ENCODE assay signal across 14 cellular contexts in genomic region chr12:92556622-92557421, GRCh38.
DNase-seq lines count a peak whose midpoint lies in the region; ATAC-seq and TF ChIP-seq lines count a peak whose summit lies in the region.
"Had no signal": no experiment of that assay in that cellular context is flagged by ENCODE, and none has a peak within 500 bp of the region (broad histone marks: within the 10 kb centered on the region; RNA-seq: fewer than 3 reads in every experiment).

No MANE protein-coding gene starts in this region.

- no peak for DNase-seq in stimulated activated naive CD8-positive, alpha-beta T cell treated with anti-CD3 and anti-CD28 coated beads, Interleukin-15, Interleukin-2, amounts not matched to agents 100 U/mL and 50 U/mL, for 24 hours
- DNase-seq in activated naive CD8-positive, alpha-beta T cell treated with anti-CD3 and anti-CD28 coated beads for 36 hours = no peak
- DNase-seq in heart right ventricle (no peak), germinal center (ENCODE audit: low spot score) (no peak), PC-9 (no peak), H7 (no peak)
- DNase-seq: activated CD4-positive, alpha-beta T cell treated with anti-CD3 and anti-CD28 coated beads for 1 hour; anterior cingulate cortex; NCI-H187 had no signal

- intact Hi-C loops in heart right ventricle (cut with DNase I) = loop anchor here in 3 of 10 donors (5.0 to 10.0 kb wide), 3 partner anchors 50 to 410 kb away; partner anchors contain the start of gene BTG1 (in 1 of the 3)
- intact Hi-C loops in PC-9 (cut with micrococcal nuclease; ENCODE audit: unreplicated experiment) = no loop called here

- H3K27ac ChIP-seq in heart right ventricle = peak overlapping the region in 1 of 10 donors; percentile 78
- H3K27ac ChIP-seq in PC-9 = no peak overlapping the region

- H3K9me3 ChIP-seq in heart right ventricle (no peaks in the 10 kb centered on the region), PC-9 (ENCODE audit: insufficient read depth, low read depth) (no peaks in the 10 kb centered on the region)

- H3K4me2 ChIP-seq in PC-9 = no peak overlapping the region
- H3K4me2 ChIP-seq: GM23338 had no signal

- H4K20me1 ChIP-seq in PC-9 (ENCODE audit: insufficient read depth) = no peaks in the 10 kb centered on the region

- H3K27ac Mint-ChIP-seq in stimulated activated naive CD8-positive, alpha-beta T cell treated with anti-CD3 and anti-CD28 coated beads, Interleukin-15, Interleukin-2, amounts not matched to agents 100 ng/mL and 50 ng/mL, for 24 hours = peak overlapping the region; percentile 93
- H3K27ac Mint-ChIP-seq in activated naive CD8-positive, alpha-beta T cell treated with anti-CD3 and anti-CD28 coated beads for 36 hours = peak overlapping the region; percentile 86
- H3K27ac Mint-ChIP-seq: GM23338 had no signal

- no peak overlapping the region for H2AFZ ChIP-seq in PC-9
- H2AFZ ChIP-seq: GM23338 had no signal

- no peaks in the 10 kb centered on the region for H3K9me2 ChIP-seq in PC-9 (ENCODE audit: insufficient read depth)

- H3K36me3 ChIP-seq in heart right ventricle (no peaks in the 10 kb centered on the region), PC-9 (ENCODE audit: low read depth) (no peaks in the 10 kb centered on the region), H7 (replicated peaks; ENCODE audit: control insufficient read depth, insufficient read depth, low read length) (no peaks in the 10 kb centered on the region)

- H3K4me3 ChIP-seq in heart right ventricle = no peak overlapping the region
- no peak overlapping the region for H3K4me3 ChIP-seq in PC-9
- no peak overlapping the region for H3K4me3 ChIP-seq in H7 (ENCODE audit: insufficient read depth, low read depth, low read length)
- H3K4me3 ChIP-seq: GM23338 had no signal

- TF ChIP-seq CTCF in heart right ventricle (IDR thresholded peaks at IDR 0.05) (no peak), PC-9 (conservative IDR thresholded peaks at IDR 0.05) (no peak)

- H3K27me3 Mint-ChIP-seq in stimulated activated naive CD8-positive, alpha-beta T cell treated with anti-CD3 and anti-CD28 coated beads, Interleukin-15, Interleukin-2, amounts not matched to agents 100 ng/mL and 50 ng/mL, for 24 hours = no peaks in the 10 kb centered on the region
- H3K27me3 Mint-ChIP-seq in activated naive CD8-positive, alpha-beta T cell treated with anti-CD3 and anti-CD28 coated beads for 36 hours = no peaks in the 10 kb centered on the region

- H3K4me1 ChIP-seq in heart right ventricle (peaks cover 8 to 78% (median 53%) of the 10 kb centered on the region in 9 donors), PC-9 (replicated peaks; ENCODE audit: insufficient read depth) (peaks cover 13% of the 10 kb centered on the region)

- H3K27me3 ChIP-seq in heart right ventricle (no peaks in the 10 kb centered on the region), PC-9 (ENCODE audit: insufficient read depth, low read depth) (no peaks in the 10 kb centered on the region), H7 (ENCODE audit: control insufficient read depth, insufficient read depth, low read length) (no peaks in the 10 kb centered on the region)

- no TSS peak for BruUV-seq in PC-9 (replicated peaks; lab: Mats Ljungman, UMichigan)

- peak overlapping the region; percentile 68 for H3K4me3 Mint-ChIP-seq in stimulated activated naive CD8-positive, alpha-beta T cell treated with anti-CD3 and anti-CD28 coated beads, Interleukin-15, Interleukin-2, amounts not matched to agents 100 ng/mL and 50 ng/mL, for 24 hours
- peak overlapping the region; percentile 53 for H3K4me3 Mint-ChIP-seq in activated naive CD8-positive, alpha-beta T cell treated with anti-CD3 and anti-CD28 coated beads for 36 hours
- H3K4me3 Mint-ChIP-seq: GM23338, neural crest cell had no signal

- ATAC-seq in stimulated activated naive CD8-positive, alpha-beta T cell treated with anti-CD3 and anti-CD28 coated beads, Interleukin-15, Interleukin-2, amounts not matched to agents 100 U/mL and 50 U/mL, for 24 hours = no peak
- ATAC-seq in HG03175 (IDR thresholded peaks at IDR 0.05; ENCODE audit: unreplicated experiment) = peak; percentile 35
- ATAC-seq in heart right ventricle = no peak
- ATAC-seq: GM23338, left lobe of liver had no signal

- peaks cover 22% of the 10 kb centered on the region for H3K9me3 Mint-ChIP-seq in stimulated activated naive CD8-positive, alpha-beta T cell treated with anti-CD3 and anti-CD28 coated beads, Interleukin-15, Interleukin-2, amounts not matched to agents 100 ng/mL and 50 ng/mL, for 24 hours
- H3K9me3 Mint-ChIP-seq in activated naive CD8-positive, alpha-beta T cell treated with anti-CD3 and anti-CD28 coated beads for 36 hours = peaks cover 22% of the 10 kb centered on the region
- H3K9me3 Mint-ChIP-seq: GM23338, neural crest cell had no signal

- POLR2A ChIA-PET in PC-9 (lab: Charles Lee; ENCODE audit: unreplicated experiment) = no interaction called here

- CTCF ChIA-PET in PC-9 (lab: Charles Lee) = interaction anchor here (0.7 kb wide), 1 partner anchor 41 kb away, joined by 5 read pairs; no protein-coding TSS in a partner anchor

- 94 to 95% methylated on average over 9 of the region's 9 CpGs for WGBS in heart right ventricle, 2 donors

- H3K4me1 Mint-ChIP-seq in stimulated activated naive CD8-positive, alpha-beta T cell treated with anti-CD3 and anti-CD28 coated beads, Interleukin-15, Interleukin-2, amounts not matched to agents 100 ng/mL and 50 ng/mL, for 24 hours (ENCODE audit: low read depth) = peaks cover 22% of the 10 kb centered on the region
- peaks cover 47% of the 10 kb centered on the region for H3K4me1 Mint-ChIP-seq in activated naive CD8-positive, alpha-beta T cell treated with anti-CD3 and anti-CD28 coated beads for 36 hours
- H3K4me1 Mint-ChIP-seq: GM23338, neural crest cell had no signal

- peaks cover 13% of the 10 kb centered on the region for H3F3A ChIP-seq in PC-9 (ENCODE audit: insufficient read depth, low read depth)

- H3K36me3 Mint-ChIP-seq in stimulated activated naive CD8-positive, alpha-beta T cell treated with anti-CD3 and anti-CD28 coated beads, Interleukin-15, Interleukin-2, amounts not matched to agents 100 ng/mL and 50 ng/mL, for 24 hours (ENCODE audit: low read depth) = peaks cover 17% of the 10 kb centered on the region
- peaks cover 28% of the 10 kb centered on the region for H3K36me3 Mint-ChIP-seq in activated naive CD8-positive, alpha-beta T cell treated with anti-CD3 and anti-CD28 coated beads for 36 hours

- H3K79me2 ChIP-seq in PC-9 (ENCODE audit: low read depth) = no peaks in the 10 kb centered on the region
